ENCODE assay signal across 8 cellular contexts in genomic region chr2:101307503-101307902, GRCh38. TPM values are rescaled to one million over a fixed set of nuclear protein-coding genes. Genes with fewer than 3 reads are reported as not detected.
DNase-seq lines count a peak whose midpoint lies in the region; ATAC-seq, FAIRE-seq and TF ChIP-seq lines count a peak whose summit lies in the region.

No MANE protein-coding gene starts in this region.

- no peak for FAIRE-seq in GM12891 (lab: Jason Lieb, UNC)

- H2AFZ ChIP-seq in OCI-LY1 (ENCODE audit: low read length) (no peak overlapping the region), neural cell (ENCODE audit: low read depth, low read length) (peak overlapping the region; percentile 85)

- no peaks in the 10 kb centered on the region for H3K9me2 ChIP-seq in OCI-LY1 (ENCODE audit: low read depth, low read length)
- H3K9me2 ChIP-seq in neural cell (ENCODE audit: insufficient read depth, low read length) = no peaks in the 10 kb centered on the region

- peak overlapping the region; percentile 99 to 100 (median 100) for H3K27ac ChIP-seq in BLaER1 treated with 17β-estradiol and CSF1 and Interleukin-3, amounts not matched to agents 10 nM and 100 nM
- H3K27ac ChIP-seq in OCI-LY1 (ENCODE audit: low read depth, low read length, poor library complexity, severe bottlenecking) = peak overlapping the region; percentile 74
- no peak overlapping the region for H3K27ac ChIP-seq in neural cell (ENCODE audit: low read length)

- no peak for DNase-seq in NCI-H510A (lab: John Stamatoyannopoulos, UW)
- no peak for DNase-seq in GM12891 (ENCODE audit: insufficient read length, low spot score)

- H3K36me3 Mint-ChIP-seq in dendritic cell treated with granulocyte-macrophage colony-stimulating factor and Interleukin-4, amounts not matched to agents 40 ng/mL and 50 ng/mL, for 4 days (ENCODE audit: low read depth) = peaks cover 43% of the 10 kb centered on the region

- H3K27ac Mint-ChIP-seq in dendritic cell treated with granulocyte-macrophage colony-stimulating factor and Interleukin-4, amounts not matched to agents 40 ng/mL and 50 ng/mL, for 4 days = peak overlapping the region; percentile 87

- intact Hi-C loops in dendritic cell treated with granulocyte-macrophage colony-stimulating factor and Interleukin-4, amounts not matched to agents 40 ng/mL and 50 ng/mL, for 4 days (cut with micrococcal nuclease) = loop anchor here (5.0 kb wide), 1 partner anchor 35 kb away; no protein-coding TSS in a partner anchor

- no peaks in the 10 kb centered on the region for H3K79me2 ChIP-seq in OCI-LY1 (ENCODE audit: insufficient read depth, low read length)
- H3K79me2 ChIP-seq in neural cell (replicated peaks; ENCODE audit: insufficient read depth, low read length) = peaks cover 26% of the 10 kb centered on the region

- peaks cover 43 to 70% (median 56%) of the 10 kb centered on the region in 10 experiments for H3K4me1 ChIP-seq in BLaER1 treated with 17β-estradiol and CSF1 and Interleukin-3, amounts not matched to agents 10 nM and 100 nM
- H3K4me1 ChIP-seq in OCI-LY1 (ENCODE audit: insufficient read depth, low read length, severe bottlenecking) = peaks cover 52% of the 10 kb centered on the region

- H3K4me3 ChIP-seq in BLaER1 treated with 17β-estradiol and CSF1 and Interleukin-3, amounts not matched to agents 10 nM and 100 nM = peak overlapping the region; percentile 89 to 99 (median 92)
- H3K4me3 ChIP-seq in OCI-LY1 (ENCODE audit: low read depth, low read length, poor library complexity, severe bottlenecking) (peak overlapping the region; percentile 75), neural cell (ENCODE audit: low read length) (peak overlapping the region; percentile 93)

- no peak for TF ChIP-seq CTCF in OCI-LY1 (IDR thresholded peaks at IDR 0.05; ENCODE audit: low read length)
- TF ChIP-seq CTCF in neural cell (IDR thresholded peaks at IDR 0.05; ENCODE audit: poor library complexity, severe bottlenecking) = no peak

- H4K20me1 ChIP-seq in BLaER1 treated with 17β-estradiol and CSF1 and Interleukin-3, amounts not matched to agents 10 nM and 100 nM = peaks cover 42 to 52% (median 49%) of the 10 kb centered on the region in 11 experiments
- H4K20me1 ChIP-seq in OCI-LY1 (ENCODE audit: insufficient read depth, low read length) = no peaks in the 10 kb centered on the region
- no peaks in the 10 kb centered on the region for H4K20me1 ChIP-seq in neural cell (ENCODE audit: insufficient read depth)

- H3F3A ChIP-seq in OCI-LY1 (ENCODE audit: insufficient read depth, low read length) (no peaks in the 10 kb centered on the region), neural cell (ENCODE audit: insufficient read depth, low read length, poor library complexity, severe bottlenecking) (no peaks in the 10 kb centered on the region)

- no peak for TF ChIP-seq POLR2A in GM12891 (IDR thresholded peaks at IDR 0.05; ENCODE audit: low read depth, low read length)

- TF ChIP-seq RAD21 in neural cell (conservative IDR thresholded peaks at IDR 0.05) = no peak

- peaks cover 0 to 8% (median 0%) of the 10 kb centered on the region in 11 experiments; a peak in 6 of 22 replicates for H3K9me3 ChIP-seq in BLaER1 treated with 17β-estradiol and CSF1 and Interleukin-3, amounts not matched to agents 10 nM and 100 nM (replicated peaks in 1 of 11)
- no peaks in the 10 kb centered on the region for H3K9me3 ChIP-seq in OCI-LY1 (ENCODE audit: low read length)
- no peaks in the 10 kb centered on the region for H3K9me3 ChIP-seq in neural cell (ENCODE audit: low read length)

- H3K36me3 ChIP-seq in BLaER1 treated with 17β-estradiol and CSF1 and Interleukin-3, amounts not matched to agents 10 nM and 100 nM = peaks cover 41 to 55% (median 51%) of the 10 kb centered on the region in 11 experiments
- H3K36me3 ChIP-seq in OCI-LY1 (ENCODE audit: insufficient read depth, low read length) = no peaks in the 10 kb centered on the region
- H3K36me3 ChIP-seq in neural cell (ENCODE audit: insufficient read depth, low read length) = no peaks in the 10 kb centered on the region

- H3K4me3 Mint-ChIP-seq in dendritic cell treated with granulocyte-macrophage colony-stimulating factor and Interleukin-4, amounts not matched to agents 40 ng/mL and 50 ng/mL, for 4 days = peak overlapping the region; percentile 85

- ATAC-seq in HG03378 (IDR thresholded peaks at IDR 0.05; ENCODE audit: unreplicated experiment) (no peak), GM21717 (IDR thresholded peaks at IDR 0.05; ENCODE audit: unreplicated experiment) (no peak)

- no peaks in the 10 kb centered on the region for H3K27me3 Mint-ChIP-seq in dendritic cell treated with granulocyte-macrophage colony-stimulating factor and Interleukin-4, amounts not matched to agents 40 ng/mL and 50 ng/mL, for 4 days

- H3K9me3 Mint-ChIP-seq in dendritic cell treated with granulocyte-macrophage colony-stimulating factor and Interleukin-4, amounts not matched to agents 40 ng/mL and 50 ng/mL, for 4 days = no peaks in the 10 kb centered on the region

- peak overlapping the region; percentile 98 to 100 (median 99) for H3K9ac ChIP-seq in BLaER1 treated with 17β-estradiol and CSF1 and Interleukin-3, amounts not matched to agents 10 nM and 100 nM
- peak overlapping the region; percentile 77 for H3K9ac ChIP-seq in OCI-LY1 (ENCODE audit: low read length)
- H3K9ac ChIP-seq in neural cell (ENCODE audit: low read length) = peak overlapping the region; percentile 78

- no peaks in the 10 kb centered on the region for H3K27me3 ChIP-seq in BLaER1 treated with 17β-estradiol and CSF1 and Interleukin-3, amounts not matched to agents 10 nM and 100 nM
- no peaks in the 10 kb centered on the region for H3K27me3 ChIP-seq in OCI-LY1 (ENCODE audit: insufficient read depth, low read length)
- no peaks in the 10 kb centered on the region for H3K27me3 ChIP-seq in neural cell (ENCODE audit: insufficient read depth, low read depth, low read length)

- peaks cover 62% of the 10 kb centered on the region for H3K4me1 Mint-ChIP-seq in dendritic cell treated with granulocyte-macrophage colony-stimulating factor and Interleukin-4, amounts not matched to agents 40 ng/mL and 50 ng/mL, for 4 days (ENCODE audit: low read depth)

- H3K4me2 ChIP-seq in BLaER1 treated with 17β-estradiol and CSF1 and Interleukin-3, amounts not matched to agents 10 nM and 100 nM = peak overlapping the region; percentile 78 to 96 (median 91)
- H3K4me2 ChIP-seq in OCI-LY1 (ENCODE audit: low read length) (peak overlapping the region; percentile 68), neural cell (ENCODE audit: low read length) (peak overlapping the region; percentile 78)

- no peak for TF ChIP-seq EP300 in neural cell (conservative IDR thresholded peaks at IDR 0.05; ENCODE audit: poor library complexity, severe bottlenecking)

TF ChIP-seq in neural cell, 6 proteins besides CTCF, POLR2A, EP300 and RAD21 (continues in another document):
- TF ChIP-seq SMC3 (conservative IDR thresholded peaks at IDR 0.05; ENCODE audit: poor library complexity) (no peak), MXI1 (conservative IDR thresholded peaks at IDR 0.05; ENCODE audit: poor library complexity, severe bottlenecking) (no peak), TAF1 (IDR thresholded peaks at IDR 0.05; ENCODE audit: low read depth) (no peak)

TF ChIP-seq in GM12891, 5 proteins besides CTCF, POLR2A, EP300 and RAD21:
- TF ChIP-seq TAF1 (IDR thresholded peaks at IDR 0.05; ENCODE audit: low read depth, low read length) = no peak
- no peak for TF ChIP-seq SPI1 (IDR thresholded peaks at IDR 0.05; ENCODE audit: low read depth, low read length)
- TF ChIP-seq PAX5 (IDR thresholded peaks at IDR 0.05; ENCODE audit: insufficient read depth, low read length, severe bottlenecking) = no peak
- no peak for TF ChIP-seq POLR2AphosphoS5 (IDR thresholded peaks at IDR 0.05; ENCODE audit: low read depth, low read length)
- no peak for TF ChIP-seq POU2F2 (IDR thresholded peaks at IDR 0.05; ENCODE audit: low read depth, low read length)

RNA-seq across cellular contexts. Expression of gene RNF149, which starts 1.0 kb away (rescaled TPM):
- 30.6 and 39.7 TPM in 2 replicates for polyA plus RNA-seq in neural cell
- 41.4 and 53.4 TPM in 2 replicates for polyA minus RNA-seq in neural cell
- 6.3 TPM for polyA plus RNA-seq in GM12891 (2012; ENCODE audit: low read depth, missing spikeins)

RNA-seq across cellular contexts. Expression of gene CNOT11, which starts 54.8 kb away (rescaled TPM):
- polyA plus RNA-seq in neural cell = 34.9 and 35.2 TPM in 2 replicates
- 23.6 and 25.9 TPM in 2 replicates for polyA minus RNA-seq in neural cell
- polyA plus RNA-seq in GM12891 (2012; ENCODE audit: low read depth, missing spikeins) = 31.4 TPM
